ENCODE assay signal across 8 cellular contexts in the genomic region with DNA sequence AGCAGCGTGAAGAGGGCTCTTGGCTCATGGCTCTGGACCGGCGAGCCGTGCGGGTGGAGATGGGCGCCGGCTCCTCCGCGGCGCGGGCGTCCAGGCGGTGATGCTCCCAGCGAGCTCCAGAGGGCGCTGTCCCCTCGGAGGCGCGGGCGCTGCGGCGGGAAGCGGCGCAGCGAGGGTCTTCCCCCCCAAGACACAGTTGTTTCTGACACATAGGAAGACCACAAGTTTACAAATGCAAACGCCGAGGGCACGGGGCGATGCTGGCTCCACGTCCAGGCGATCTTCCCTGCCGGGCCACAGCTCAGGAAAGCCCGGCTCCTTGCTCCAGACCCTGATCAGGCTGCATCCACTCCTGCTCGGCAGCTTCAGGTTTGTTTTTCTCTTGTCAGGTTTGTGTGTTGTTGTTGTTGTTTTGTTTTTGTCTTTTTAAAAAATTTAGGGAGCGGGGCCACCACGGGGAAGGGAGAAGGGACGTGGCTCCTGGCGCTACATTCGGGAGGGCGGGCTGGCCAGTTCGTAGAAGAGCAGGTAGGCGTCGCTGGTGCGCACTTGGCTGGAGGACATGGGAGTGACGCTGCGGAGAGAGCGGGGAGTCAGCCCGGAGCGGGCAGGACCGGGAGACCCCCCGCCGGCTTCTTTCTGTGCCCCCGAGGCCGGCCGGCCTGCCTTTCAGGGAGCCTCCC. TPM values are rescaled to one million over a fixed set of nuclear protein-coding genes. Genes with fewer than 3 reads are reported as not detected.
DNase-seq lines count a peak whose midpoint lies in the region; ATAC-seq and TF ChIP-seq lines count a peak whose summit lies in the region.

No MANE protein-coding gene starts in this region.

- DNase-seq in AG09319 (ENCODE audit: extremely low read depth, low read depth) (no peak), WTC11 (ENCODE audit: low spot score) (peak; percentile 91), breast epithelium (ENCODE audit: low spot score in 2 of 2) (peak; percentile 75 to 86), immature natural killer cell (peak; percentile 55 to 66 (median 62)), 8988T (no peak)
- peak; percentile 68 for DNase-seq in stimulated activated CD4-positive, alpha-beta T cell treated with anti-CD3 and anti-CD28 coated beads, Interleukin-12 subunit alpha, Interleukin-12 subunit beta, amount 100 ng/mL, for 4 hours

- ATAC-seq in GM21381 (IDR thresholded peaks at IDR 0.05; ENCODE audit: unreplicated experiment) (peak; percentile 71), WTC11 (peak; percentile 80)

- peak overlapping the region; percentile 73 to 82 for H3K27ac ChIP-seq in breast epithelium

- TF ChIP-seq CTCF in AG09319 (IDR thresholded peaks at IDR 0.05; ENCODE audit: low read depth, low read length) = peak; percentile 69
- peak; percentile 85 for TF ChIP-seq CTCF in LNCAP (IDR thresholded peaks at IDR 0.05)
- TF ChIP-seq CTCF in WTC11 (IDR thresholded peaks at IDR 0.05) = peak; percentile 93
- peak; percentile 43 to 96 (median 95) for TF ChIP-seq CTCF in breast epithelium (IDR thresholded peaks at IDR 0.05)

- peaks cover 19% of the 10 kb centered on the region for H3K27me3 Mint-ChIP-seq in WTC11 (ENCODE audit: low read depth)
- peaks cover 10 to 18% (median 15%) of the 10 kb centered on the region in 3 donors for H3K27me3 Mint-ChIP-seq in immature natural killer cell (ENCODE audit: low read depth in 3 of 3)

- POLR2A ChIA-PET in WTC11 (lab: Charles Lee) = interaction anchor here (0.5 to 1.5 kb wide), 3 partner anchors 25 to 118 kb away, joined by 3 to 5 read pairs (median 3); partner anchors contain the start of gene USP2

- no peaks in the 10 kb centered on the region for H3K9me3 ChIP-seq in breast epithelium

- TF ChIP-seq POLR2A in breast epithelium (IDR thresholded peaks at IDR 0.05) = no peak

- H3K9me3 Mint-ChIP-seq in WTC11 (no peaks in the 10 kb centered on the region), immature natural killer cell (no peaks in the 10 kb centered on the region)

- H3K36me3 Mint-ChIP-seq in WTC11 (peaks cover 20% of the 10 kb centered on the region), immature natural killer cell (peaks cover 0 to 3% (median 0%) of the 10 kb centered on the region in 3 donors)

- peak overlapping the region; percentile 45 to 77 (median 52) for H3K4me3 ChIP-seq in breast epithelium

- peaks cover 4 to 5% of the 10 kb centered on the region in 2 donors for H3K4me1 ChIP-seq in breast epithelium

- intact Hi-C loops in breast epithelium (cut with DNase I; ENCODE audit: low total_unique reads) = loop anchor here (5.0 kb wide), 1 partner anchor 121 kb away; no protein-coding TSS in a partner anchor

- H3K4me1 Mint-ChIP-seq in WTC11 (peaks cover 39% of the 10 kb centered on the region), immature natural killer cell (peaks cover 5 to 10% of the 10 kb centered on the region in 2 donors)

- H3K36me3 ChIP-seq in breast epithelium = no peaks in the 10 kb centered on the region

- H3K4me3 Mint-ChIP-seq in WTC11 (peak overlapping the region; percentile 76), immature natural killer cell (peak overlapping the region; percentile 82 to 94 (median 92))

- CTCF ChIA-PET in WTC11 (lab: Charles Lee) = interaction anchor here (0.6 to 4.6 kb wide), 51 partner anchors 8 to 427 kb away, joined by 3 to 190 read pairs (median 4); partner anchors contain the start of genes C1QTNF5, C2CD2L, CBL and MCAM

- H3K27ac Mint-ChIP-seq in WTC11 (peak overlapping the region; percentile 36), immature natural killer cell (peak overlapping the region in 4 of 6 donors; percentile 6 to 70 (median 63))

- H3K27me3 ChIP-seq in breast epithelium = no peaks in the 10 kb centered on the region

TF ChIP-seq in WTC11, 78 proteins besides CTCF, POLR2A, EP300 and RAD21 (continues in another document):
- TF ChIP-seq TP53 (CRISPR knock-in tag; IDR thresholded peaks at IDR 0.05) (no peak), SP1 (CRISPR knock-in tag; conservative IDR thresholded peaks at IDR 0.05) (peak; percentile 48), MYBL2 (CRISPR knock-in tag; IDR thresholded peaks at IDR 0.05) (no peak), ZNF232 (CRISPR knock-in tag; IDR thresholded peaks at IDR 0.05) (0 out of 2 replicates have a peak, but pooled peaks have one; percentile 65), EMX1 (CRISPR knock-in tag; IDR thresholded peaks at IDR 0.05) (no peak), E2F5 (CRISPR knock-in tag; IDR thresholded peaks at IDR 0.05) (peak; percentile 91), ZBTB21 (CRISPR knock-in tag; IDR thresholded peaks at IDR 0.05; ENCODE audit: borderline replicate concordance) (no peak), NR2C2 (CRISPR knock-in tag; IDR thresholded peaks at IDR 0.05) (no peak), MAX (CRISPR knock-in tag; IDR thresholded peaks at IDR 0.05) (0 out of 2 replicates have a peak, but pooled peaks have one; percentile 40)
- TF ChIP-seq, protein P1, sequence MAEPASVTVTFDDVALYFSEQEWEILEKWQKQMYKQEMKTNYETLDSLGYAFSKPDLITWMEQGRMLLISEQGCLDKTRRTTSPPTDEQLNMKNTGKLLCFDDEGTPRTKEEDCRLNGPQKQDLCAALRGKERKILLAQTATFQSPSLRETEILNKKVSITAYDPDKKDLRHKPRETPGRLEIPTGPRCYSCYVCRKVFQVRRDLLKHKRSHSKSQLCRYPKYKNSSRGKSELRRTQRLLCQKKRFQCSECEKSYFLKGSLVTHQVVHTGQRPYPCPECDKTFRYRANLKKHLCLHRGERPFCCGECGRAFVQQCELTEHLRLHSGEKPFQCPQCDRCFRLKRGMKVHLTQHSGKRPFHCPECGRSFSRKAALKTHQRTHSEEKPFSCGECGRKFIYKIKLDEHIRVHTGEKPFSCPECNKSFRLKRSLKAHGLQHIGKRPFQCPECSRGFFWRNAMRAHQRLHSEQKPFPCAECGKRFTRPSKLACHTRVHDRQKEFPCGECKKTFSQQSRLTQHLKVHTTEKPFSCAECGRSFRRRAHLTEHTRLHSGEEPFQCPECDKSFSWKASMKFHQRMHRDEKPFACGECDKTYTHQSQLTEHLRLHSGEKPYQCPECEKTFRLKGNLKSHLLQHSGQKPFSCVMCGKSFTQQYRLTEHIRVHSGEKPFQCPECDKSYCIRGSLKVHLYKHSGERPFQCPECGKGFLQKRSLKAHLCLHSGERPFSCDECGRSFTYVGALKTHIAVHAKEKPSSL (CRISPR knock-in tag; conservative IDR thresholded peaks at IDR 0.05) = no peak
- TF ChIP-seq, protein P2, sequence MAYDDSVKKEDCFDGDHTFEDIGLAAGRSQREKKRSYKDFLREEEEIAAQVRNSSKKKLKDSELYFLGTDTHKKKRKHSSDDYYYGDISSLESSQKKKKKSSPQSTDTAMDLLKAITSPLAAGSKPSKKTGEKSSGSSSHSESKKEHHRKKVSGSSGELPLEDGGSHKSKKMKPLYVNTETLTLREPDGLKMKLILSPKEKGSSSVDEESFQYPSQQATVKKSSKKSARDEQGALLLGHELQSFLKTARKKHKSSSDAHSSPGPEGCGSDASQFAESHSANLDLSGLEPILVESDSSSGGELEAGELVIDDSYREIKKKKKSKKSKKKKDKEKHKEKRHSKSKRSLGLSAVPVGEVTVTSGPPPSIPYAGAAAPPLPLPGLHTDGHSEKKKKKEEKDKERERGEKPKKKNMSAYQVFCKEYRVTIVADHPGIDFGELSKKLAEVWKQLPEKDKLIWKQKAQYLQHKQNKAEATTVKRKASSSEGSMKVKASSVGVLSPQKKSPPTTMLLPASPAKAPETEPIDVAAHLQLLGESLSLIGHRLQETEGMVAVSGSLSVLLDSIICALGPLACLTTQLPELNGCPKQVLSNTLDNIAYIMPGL (CRISPR knock-in tag; IDR thresholded peaks at IDR 0.05) = peak; percentile 94
- TF ChIP-seq, protein P3, sequence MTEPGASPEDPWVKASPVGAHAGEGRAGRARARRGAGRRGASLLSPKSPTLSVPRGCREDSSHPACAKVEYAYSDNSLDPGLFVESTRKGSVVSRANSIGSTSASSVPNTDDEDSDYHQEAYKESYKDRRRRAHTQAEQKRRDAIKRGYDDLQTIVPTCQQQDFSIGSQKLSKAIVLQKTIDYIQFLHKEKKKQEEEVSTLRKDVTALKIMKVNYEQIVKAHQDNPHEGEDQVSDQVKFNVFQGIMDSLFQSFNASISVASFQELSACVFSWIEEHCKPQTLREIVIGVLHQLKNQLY (CRISPR knock-in tag; IDR thresholded peaks at IDR 0.05) = no peak

RNA-seq across cellular contexts. Expression of gene MFRP, which starts 10.0 kb away (rescaled TPM):
- total RNA-seq in WTC11 (2021) (not detected in 3 replicates), breast epithelium (under 1 TPM in 1 of 3 donors, not detected in 2; 0.16 TPM)
- polyA plus RNA-seq in immature natural killer cell = not detected

RNA-seq across cellular contexts. Expression of gene C1QTNF5, which starts 15.8 kb away (rescaled TPM):
- total RNA-seq in WTC11 (2021) (2.0 to 3.0 TPM (median 2.2 TPM) in 3 replicates), breast epithelium (10 to 100 TPM; 14.3 to 55.0 (median 38.0) TPM)
- polyA plus RNA-seq in immature natural killer cell = not detected

RNA-seq across cellular contexts. Expression of gene RNF26, which starts 22.2 kb away (rescaled TPM):
- total RNA-seq in WTC11 (2021) (90.0 to 91.1 TPM (median 90.6 TPM) in 3 replicates), breast epithelium (10 to 100 TPM in 1 of 3 donors, 1 to 10 TPM in 2; 8.8 to 11.2 (median 9.7) TPM)
- 10 to 100 TPM; 21.9 to 42.2 (median 33.5) TPM for polyA plus RNA-seq in immature natural killer cell

RNA-seq across cellular contexts. Expression of gene USP2, which starts 25.0 kb away (rescaled TPM):
- 7.3 to 8.2 TPM (median 8.0 TPM) in 3 replicates for total RNA-seq in WTC11 (2021)
- total RNA-seq in breast epithelium = 1 to 10 TPM in 2 of 3 donors, under 1 TPM in 1; 0.48 to 3.8 (median 2.0) TPM
- polyA plus RNA-seq in immature natural killer cell = not detected

RNA-seq across cellular contexts. Expression of gene MCAM, which starts 39.6 kb away (rescaled TPM):
- total RNA-seq in WTC11 (2021) (20.7 to 26.4 TPM (median 22.1 TPM) in 3 replicates), breast epithelium (1,000 to 10,000 TPM in 1 of 3 donors, 100 to 1,000 TPM in 2; 170 to 1,725 (median 408) TPM)
- not detected for polyA plus RNA-seq in immature natural killer cell

Comparison
In these comparisons a context has a peak if more than half of its experiments do, and no peak if none do; other contexts are left out.
1. DNase-seq: peak in WTC11 (single experiment), breast epithelium (2 of 2), immature natural killer cell (3 of 3) and stimulated activated CD4-positive, alpha-beta T cell treated with anti-CD3 and anti-CD28 coated beads, Interleukin-12 subunit alpha, Interleukin-12 subunit beta, amount 100 ng/mL, for 4 hours (single experiment); none in AG09319 (single experiment) and 8988T (single experiment).
2. Peak in every context shown above with its lines, with median percentiles within 50 percentile points of each other: CTCF ChIP-seq.